ENCODE assay signal across 1 cellular context in the genomic region with DNA sequence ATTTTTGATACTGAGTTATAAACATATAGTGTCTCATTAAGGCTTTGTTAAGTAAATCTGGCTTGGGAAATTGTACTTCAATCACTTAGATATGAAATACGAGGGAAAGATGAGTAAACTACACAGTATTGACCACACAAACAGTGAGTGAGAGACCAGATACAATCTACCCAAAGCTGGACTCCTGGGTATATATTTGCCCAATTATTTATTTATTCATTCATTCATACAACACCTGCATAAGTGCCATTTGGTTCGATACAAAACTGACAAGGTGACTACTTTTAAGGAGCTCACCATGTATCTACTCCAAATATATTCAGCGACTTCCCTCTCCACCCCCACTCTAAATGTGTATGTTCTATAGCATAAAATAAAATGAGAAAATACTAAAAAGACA.
TF ChIP-seq lines count a peak whose summit lies in the region.

No MANE protein-coding gene starts in this region.

TF ChIP-seq in SK-N-SH, 30 proteins besides CTCF, POLR2A, EP300 and RAD21:
- TF ChIP-seq POLR2AphosphoS5 (IDR thresholded peaks at IDR 0.05; ENCODE audit: low read depth, low read length) (no peak), CHD2 (IDR thresholded peaks at IDR 0.05; ENCODE audit: low read length, partially characterized antibody) (no peak), RCOR1 (IDR thresholded peaks at IDR 0.05; ENCODE audit: low read length) (no peak)
